In the genomic region with DNA sequence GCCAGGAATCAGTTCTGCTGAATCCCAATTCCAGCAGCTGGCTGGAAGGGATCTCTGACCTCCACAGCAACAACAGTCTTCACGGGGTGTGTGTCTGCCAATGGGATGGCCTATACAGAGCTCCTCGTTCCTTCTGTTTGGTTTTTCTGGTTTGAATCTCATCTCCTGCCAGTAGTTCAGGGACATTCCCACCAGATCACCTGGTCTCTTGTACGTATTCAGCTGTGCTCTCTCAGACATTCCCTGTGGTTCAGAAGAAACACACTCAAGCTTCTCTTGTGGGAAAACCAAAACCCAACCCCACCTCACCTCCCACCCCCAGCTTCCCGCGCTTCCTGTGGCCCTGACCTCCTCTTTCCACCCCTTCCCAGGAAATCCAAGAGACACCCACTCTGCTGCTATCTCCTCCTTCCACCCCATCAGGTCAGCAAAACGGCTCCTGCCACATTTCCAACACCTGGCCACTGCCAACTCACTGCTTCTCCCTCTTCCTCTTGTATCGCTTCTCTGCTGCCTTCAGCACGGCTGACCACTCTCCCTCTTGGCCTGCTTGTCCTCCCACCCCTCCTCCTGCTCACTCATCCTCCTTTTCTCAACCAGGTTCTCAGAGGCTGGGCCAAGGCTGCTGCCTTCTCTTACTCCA, we compare ENCODE assay signal across 9 cellular contexts.
DNase-seq lines count a peak whose midpoint lies in the region; ATAC-seq, FAIRE-seq and TF ChIP-seq lines count a peak whose summit lies in the region.
"Had no signal": no experiment of that assay in that cellular context is flagged by ENCODE, and none has a peak within 500 bp of the region (broad histone marks: within the 10 kb centered on the region; RNA-seq: fewer than 3 reads in every experiment).

No MANE protein-coding gene starts in this region.

- peaks cover 5 to 9% of the 10 kb centered on the region in 2 experiments; a peak in 3 of 4 replicates for H3K36me3 ChIP-seq in GM12878 (ENCODE audit: control insufficient read depth in 2 of 2, insufficient read depth in 2 of 2, low read length in 1 of 2)

- peak overlapping the region; percentile 8 for H3K9ac ChIP-seq in GM12878 (ENCODE audit: control insufficient read depth, insufficient read depth, low read length)

- in situ Hi-C loops in GM12878 (cut with MboI): no loop called here

- RAD21 ChIA-PET in GM12878 (lab: Charles Lee; ENCODE audit: unreplicated experiment): interaction anchor here (0.7 to 3.0 kb wide), 27 partner anchors 7 to 217 kb away, joined by 3 to 53 read pairs (median 5); partner anchors contain the start of gene SLC9A8

- POLR2A ChIA-PET in GM12878 (lab: Charles Lee): interaction anchor here (0.9 to 2.6 kb wide), 13 partner anchors 10 to 192 kb away, joined by 3 to 15 read pairs (median 5); no protein-coding TSS in a partner anchor

- no peaks in the 10 kb centered on the region for H3K27me3 ChIP-seq in GM12878 (replicated peaks in 1 of 2; ENCODE audit: control insufficient read depth in 2 of 2, insufficient read depth in 2 of 2, low read length in 1 of 2)

- CTCF ChIA-PET in GM12878 (lab: Yijun Ruan, JAX): interaction anchor here (0.6 to 2.2 kb wide), 18 partner anchors 8 to 215 kb away, joined by 3 to 22 read pairs (median 4); no protein-coding TSS in a partner anchor

- H3K9me3 Mint-ChIP-seq in nephron: peaks cover 3% of the 10 kb centered on the region
- H3K9me3 Mint-ChIP-seq in activated CD4-positive, alpha-beta T cell treated with anti-CD3 and anti-CD28 coated beads, Interleukin-2, amount 10 ng/mL, durations not matched to agents 24 days and 14 days: no peaks in the 10 kb centered on the region

- H3K36me3 Mint-ChIP-seq in nephron (ENCODE audit: low read depth): peaks cover 41% of the 10 kb centered on the region
- peaks cover 29% of the 10 kb centered on the region for H3K36me3 Mint-ChIP-seq in activated CD4-positive, alpha-beta T cell treated with anti-CD3 and anti-CD28 coated beads, Interleukin-2, amount 10 ng/mL, durations not matched to agents 24 days and 14 days (ENCODE audit: low read depth)

- intact Hi-C loops in GM12878 (cut with micrococcal nuclease; ENCODE audit: unreplicated experiment): loop anchor here (5.0 kb wide), 1 partner anchor 76 kb away; no protein-coding TSS in a partner anchor
- intact Hi-C loops in activated CD4-positive, alpha-beta T cell treated with anti-CD3 and anti-CD28 coated beads, Interleukin-2, amount 10 ng/mL, durations not matched to agents 24 days and 14 days (cut with micrococcal nuclease): no loop called here

- no peak; the same call in 1 of the 2 replicates for TF ChIP-seq POLR2A in GM12878 (IDR thresholded peaks at IDR 0.05; ENCODE audit: low read depth, low read length)

- WGBS in GM12878 (ENCODE audit: insufficient coverage, insufficient replicate concordance, low lambda C conversion rate, missing lambda C conversion rate): 27% methylated on average over 8 of the region's 8 CpGs

- TF ChIP-seq RAD21 in GM12878 (IDR thresholded peaks at IDR 0.05; ENCODE audit: insufficient read depth, low read depth, low read length): no peak

- H3K79me2 ChIP-seq in GM12878 (ENCODE audit: control insufficient read depth, insufficient read depth, low read length): no peaks in the 10 kb centered on the region

- peaks cover 2% of the 10 kb centered on the region for H3K27me3 Mint-ChIP-seq in nephron (ENCODE audit: low read depth)
- no peaks in the 10 kb centered on the region for H3K27me3 Mint-ChIP-seq in activated CD4-positive, alpha-beta T cell treated with anti-CD3 and anti-CD28 coated beads, Interleukin-2, amount 10 ng/mL, durations not matched to agents 24 days and 14 days

- FAIRE-seq in GM18507 (lab: Jason Lieb, UNC): peak; percentile 9
- no peak for FAIRE-seq in GM12878 (lab: Jason Lieb, UNC)

- H3K4me3 Mint-ChIP-seq in nephron: no peak overlapping the region
- no peak overlapping the region for H3K4me3 Mint-ChIP-seq in activated CD4-positive, alpha-beta T cell treated with anti-CD3 and anti-CD28 coated beads, Interleukin-2, amount 10 ng/mL, durations not matched to agents 24 days and 14 days

- ATAC-seq in HG02678 (IDR thresholded peaks at IDR 0.05; ENCODE audit: unreplicated experiment): peak; percentile 25
- peak; percentile 75 for ATAC-seq in GM12878

- SMC1A ChIA-PET in GM12878 (lab: Charles Lee; ENCODE audit: uncharacterized antibody, unreplicated experiment): interaction anchor here (0.8 to 11.1 kb wide), 30 partner anchors 10 to 219 kb away, joined by 3 to 110 read pairs (median 6); partner anchors contain the start of gene B4GALT5

- peak in 1 of 2 experiments; percentile 39; a peak in 1 of 4 replicates for TF ChIP-seq EP300 in GM12878 (IDR thresholded peaks at IDR 0.05; ENCODE audit: borderline replicate concordance in 1 of 2, control insufficient read depth in 1 of 2, low read depth in 2 of 2, low read length in 2 of 2)

- H3K27ac Mint-ChIP-seq in nephron: peak overlapping the region; percentile 6 to 61 (median 37)
- no peak overlapping the region for H3K27ac Mint-ChIP-seq in activated CD4-positive, alpha-beta T cell treated with anti-CD3 and anti-CD28 coated beads, Interleukin-2, amount 10 ng/mL, durations not matched to agents 24 days and 14 days

- DNase-seq in GM18507 (ENCODE audit: extremely low spot score, insufficient read length, low read depth) (no peak), GM12878 (ENCODE audit: low read depth, low spot score) (no peak), amygdala (lab: John Stamatoyannopoulos, UW) (no peak), AG20443 (ENCODE audit: low spot score) (no peak), NCI-H748 treated with DMSO at 0.1 percent for 48 hours (lab: John Stamatoyannopoulos, UW) (no peak)
- no peak for DNase-seq in activated CD4-positive, alpha-beta T cell treated with anti-CD3 and anti-CD28 coated beads, Interleukin-2, amount 10 ng/mL, durations not matched to agents 24 days and 14 days
- DNase-seq: NCI-H2029 treated with DMSO at 0.1 percent for 48 hours had no signal

- H2AFZ ChIP-seq in GM12878 (ENCODE audit: control insufficient read depth, low read depth, low read length): no peak overlapping the region; the same call in 1 of the 2 replicates

- peaks cover 3% of the 10 kb centered on the region; the same call in 2 of the 3 replicates for H3K9me3 ChIP-seq in GM12878 (replicated peaks; ENCODE audit: control insufficient read depth, insufficient read depth, low read length)

- H3K4me1 ChIP-seq in GM12878 (ENCODE audit: control insufficient read depth, insufficient read depth, low read length): peaks cover 53% of the 10 kb centered on the region

- peak overlapping the region; percentile 49 for H3K4me2 ChIP-seq in GM12878 (ENCODE audit: control insufficient read depth, insufficient read depth)

- H3K4me1 Mint-ChIP-seq in nephron: peaks cover 37% of the 10 kb centered on the region
- peaks cover 15% of the 10 kb centered on the region for H3K4me1 Mint-ChIP-seq in activated CD4-positive, alpha-beta T cell treated with anti-CD3 and anti-CD28 coated beads, Interleukin-2, amount 10 ng/mL, durations not matched to agents 24 days and 14 days

- no TSS peak for BruUV-seq in GM12878 (replicated peaks; lab: Mats Ljungman, UMichigan)

- H3K4me3 ChIP-seq in GM12878: no peak overlapping the region

- H3K27ac ChIP-seq in GM12878 (ENCODE audit: control insufficient read depth, insufficient read depth): peak overlapping the region; percentile 77

- H4K20me1 ChIP-seq in GM12878 (ENCODE audit: control insufficient read depth, insufficient read depth): no peaks in the 10 kb centered on the region

- no peak for TF ChIP-seq CTCF in GM12878 (IDR thresholded peaks at IDR 0.05 in 2 of 3, conservative IDR thresholded peaks at IDR 0.05 in 1 of 3; ENCODE audit: control insufficient read depth in 2 of 3, extremely low read depth in 1 of 3, insufficient read depth in 1 of 3, low read depth in 3 of 3, low read length in 3 of 3)
- no peak for TF ChIP-seq CTCF in nephron (IDR thresholded peaks at IDR 0.05; ENCODE audit: unreplicated experiment in 3 of 3)

TF ChIP-seq in GM12878, 131 proteins besides CTCF, POLR2A, EP300 and RAD21 (continues in another document):
- TF ChIP-seq, protein P1, sequence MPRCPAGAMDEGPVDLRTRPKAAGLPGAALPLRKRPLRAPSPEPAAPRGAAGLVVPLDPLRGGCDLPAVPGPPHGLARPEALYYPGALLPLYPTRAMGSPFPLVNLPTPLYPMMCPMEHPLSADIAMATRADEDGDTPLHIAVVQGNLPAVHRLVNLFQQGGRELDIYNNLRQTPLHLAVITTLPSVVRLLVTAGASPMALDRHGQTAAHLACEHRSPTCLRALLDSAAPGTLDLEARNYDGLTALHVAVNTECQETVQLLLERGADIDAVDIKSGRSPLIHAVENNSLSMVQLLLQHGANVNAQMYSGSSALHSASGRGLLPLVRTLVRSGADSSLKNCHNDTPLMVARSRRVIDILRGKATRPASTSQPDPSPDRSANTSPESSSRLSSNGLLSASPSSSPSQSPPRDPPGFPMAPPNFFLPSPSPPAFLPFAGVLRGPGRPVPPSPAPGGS (IDR thresholded peaks at IDR 0.05; ENCODE audit: borderline replicate concordance, insufficient read depth, low read depth, low read length, poor library complexity, severe bottlenecking): peak; percentile 24
- TF ChIP-seq MLLT1 (IDR thresholded peaks at IDR 0.05): peak; percentile 52
- TF ChIP-seq CHD2 (IDR thresholded peaks at IDR 0.05; ENCODE audit: borderline replicate concordance, low read depth, low read length): 0 out of 2 replicates have a peak, but pooled peaks have one; percentile 22
- TF ChIP-seq BHLHE40 (IDR thresholded peaks at IDR 0.05; ENCODE audit: borderline replicate concordance in 1 of 2, low read depth in 2 of 2, low read length in 1 of 2): no peak
